ENCODE assay signal across 9 cellular contexts in the genomic region with DNA sequence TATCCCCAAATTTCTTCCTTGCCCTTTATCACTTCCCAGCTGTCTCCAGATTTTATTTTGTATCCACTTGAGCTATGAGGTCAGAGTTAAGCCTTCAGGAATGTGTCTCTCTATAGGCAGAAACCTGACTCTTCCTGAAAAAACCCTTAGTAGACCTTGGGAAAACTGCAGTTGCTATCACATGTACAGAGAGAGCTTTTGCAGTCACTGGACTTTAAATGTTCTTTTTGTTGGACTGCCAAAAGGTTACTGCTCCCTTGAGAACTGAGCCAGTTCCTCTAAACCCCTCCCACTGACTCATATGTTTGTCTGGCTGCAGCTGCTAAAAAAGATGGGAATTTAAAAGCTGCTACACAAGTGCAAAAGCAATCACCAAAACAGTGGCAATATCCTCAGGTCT.
DNase-seq lines count a peak whose midpoint lies in the region; ATAC-seq and TF ChIP-seq lines count a peak whose summit lies in the region.
"Had no signal": no experiment of that assay in that cellular context is flagged by ENCODE, and none has a peak within 500 bp of the region (broad histone marks: within the 10 kb centered on the region; RNA-seq: fewer than 3 reads in every experiment).

No MANE protein-coding gene starts in this region.

- H3K36me3 Mint-ChIP-seq in naive thymus-derived CD8-positive, alpha-beta T cell: no peaks in the 10 kb centered on the region

- no peak for TF ChIP-seq CTCF in esophagus muscularis mucosa (IDR thresholded peaks at IDR 0.05)

- POLR2A ChIA-PET in naive thymus-derived CD8-positive, alpha-beta T cell (lab: Charles Lee): no interaction called here

- no peaks in the 10 kb centered on the region for H3K27me3 ChIP-seq in esophagus muscularis mucosa

- peak overlapping the region; percentile 44 to 72 (median 62) for H3K27ac ChIP-seq in esophagus muscularis mucosa (replicated peaks in 1 of 4)

- no peak for ATAC-seq in GM18511 (IDR thresholded peaks at IDR 0.05; ENCODE audit: unreplicated experiment)
- ATAC-seq in HG02642 (IDR thresholded peaks at IDR 0.05; ENCODE audit: poor library complexity, unreplicated experiment): no peak
- ATAC-seq in GM21528 (IDR thresholded peaks at IDR 0.05; ENCODE audit: low FRiP score, unreplicated experiment): no peak
- ATAC-seq in naive thymus-derived CD8-positive, alpha-beta T cell: no peak

- no peaks in the 10 kb centered on the region for H3K4me1 Mint-ChIP-seq in naive thymus-derived CD8-positive, alpha-beta T cell
- H3K4me1 Mint-ChIP-seq: central memory CD8-positive, alpha-beta T cell had no signal

- peaks cover 6 to 8% (median 8%) of the 10 kb centered on the region in 5 donors for H3K27me3 Mint-ChIP-seq in naive thymus-derived CD8-positive, alpha-beta T cell

- intact Hi-C loops in esophagus muscularis mucosa (cut with DNase I): no loop called here

- DNase-seq in DMS 273 treated with DMSO at 0.1 percent for 48 hours (lab: John Stamatoyannopoulos, UW) (peak; percentile 90), NCI-H524 treated with DMSO at 0.1 percent for 48 hours (lab: John Stamatoyannopoulos, UW) (peak; percentile 47), esophagus muscularis mucosa (ENCODE audit: extremely low spot score) (no peak), occipital lobe (lab: John Stamatoyannopoulos, UW) (peak; percentile 21)
- no peak for DNase-seq in naive thymus-derived CD8-positive, alpha-beta T cell

- H3K9me3 Mint-ChIP-seq in naive thymus-derived CD8-positive, alpha-beta T cell: no peaks in the 10 kb centered on the region
- H3K9me3 Mint-ChIP-seq: central memory CD8-positive, alpha-beta T cell had no signal

- H3K36me3 ChIP-seq in esophagus muscularis mucosa: no peaks in the 10 kb centered on the region

- no peak overlapping the region for H3K4me3 Mint-ChIP-seq in naive thymus-derived CD8-positive, alpha-beta T cell
- H3K4me3 Mint-ChIP-seq: central memory CD8-positive, alpha-beta T cell had no signal

- no peak for TF ChIP-seq EP300 in esophagus muscularis mucosa (IDR thresholded peaks at IDR 0.05)

- TF ChIP-seq POLR2A in esophagus muscularis mucosa (IDR thresholded peaks at IDR 0.05; ENCODE audit: low read depth): no peak

- H3K4me3 ChIP-seq in esophagus muscularis mucosa: no peak overlapping the region

- no peak overlapping the region for H3K27ac Mint-ChIP-seq in naive thymus-derived CD8-positive, alpha-beta T cell

- no peaks in the 10 kb centered on the region for H3K9me3 ChIP-seq in esophagus muscularis mucosa

- H3K4me1 ChIP-seq in esophagus muscularis mucosa: peaks cover 33 to 54% (median 46%) of the 10 kb centered on the region in 4 donors

Comparison
In these comparisons a context has a peak if more than half of its experiments do, and no peak if none do; other contexts are left out.
1. DNase-seq: peak in DMS 273 treated with DMSO at 0.1 percent for 48 hours (single experiment), NCI-H524 treated with DMSO at 0.1 percent for 48 hours (single experiment) and occipital lobe (single experiment); none in esophagus muscularis mucosa (single experiment) and naive thymus-derived CD8-positive, alpha-beta T cell (0 of 10).